In genomic region chr12:115942346-115942745, GRCh38 we compare ENCODE assay signal across 29 cellular contexts.
"Had no signal": no experiment of that assay in that cellular context is flagged by ENCODE, and none has a peak within 500 bp of the region (broad histone marks: within the 10 kb centered on the region; RNA-seq: fewer than 3 reads in every experiment).

No MANE protein-coding gene starts in this region.

- H3K4me3 ChIP-seq: left lung, lower lobe of right lung, neural progenitor cell, psoas muscle, right lobe of liver, smooth muscle cell, stomach, testis, thyroid gland, transverse colon, upper lobe of left lung, vagina had no signal

- H3K4me1 ChIP-seq: left lung, lower lobe of right lung, neural progenitor cell, parathyroid adenoma, psoas muscle, stomach, testis, thyroid gland, transverse colon, upper lobe of left lung, vagina had no signal

- H3K9ac ChIP-seq: neural progenitor cell, parathyroid adenoma had no signal

- DNase-seq: hippocampal formation; kidney; left colon; left lung; lower lobe of right lung; mammary epithelial cell; mesenchymal stem cell; naive B cell; natural killer cell; nephron progenitor cell; occipital lobe; psoas muscle; right lobe of liver; stimulated activated CD4-positive, alpha-beta T cell treated with anti-CD3 and anti-CD28 coated beads, Interleukin-1b, Interleukin-23, amount 100 ng/mL, for 48 hours; stimulated activated CD4-positive, alpha-beta T cell treated with anti-CD3 and anti-CD28 coated beads, Interleukin-2, amount 100 ng/mL, for 48 hours; stimulated activated CD4-positive, alpha-beta T cell treated with anti-CD3 and anti-CD28 coated beads, Interleukin-4, amount 100 ng/mL, for 4 hours; stimulated activated CD8-positive, alpha-beta memory T cell treated with anti-CD3 and anti-CD28 coated beads, Interleukin-4, amount 100 ng/mL, for 48 hours; stimulated activated naive CD4-positive, alpha-beta T cell treated with Interleukin-2 at 50 U/mL for 16 hours; stomach; testis; thyroid gland; transverse colon; upper lobe of left lung had no signal

- H2AFZ ChIP-seq: neural progenitor cell, parathyroid adenoma had no signal

- H3K27ac ChIP-seq: left lung, lower lobe of right lung, neural progenitor cell, neutrophil, parathyroid adenoma, psoas muscle, stomach, testis, thyroid gland, transverse colon, upper lobe of left lung, vagina had no signal

- H3K4me2 ChIP-seq: neural progenitor cell, smooth muscle cell had no signal

- ATAC-seq: left colon; natural killer cell; psoas muscle; right lobe of liver; stimulated activated memory B cell treated with anti-CD40 and anti-IgM and Interleukin-4, amounts not matched to agents 10 μg/mL and 1 μg/mL and 100 μg/mL, for 72 hours had no signal

- H3K9me3 ChIP-seq: neutrophil, psoas muscle, right lobe of liver, testis, thyroid gland, vagina had no signal

- H3K27me3 ChIP-seq: left lung, neural progenitor cell, right lobe of liver, stomach, testis, thyroid gland, transverse colon, upper lobe of left lung, vagina had no signal

- H3K36me3 ChIP-seq: left lung, lower lobe of right lung, neural progenitor cell, neutrophil, right lobe of liver, stomach, thyroid gland, transverse colon, upper lobe of left lung, vagina had no signal
